In genomic region chr1:168653567-168653966, GRCh38 we compare ENCODE assay signal across 22 cellular contexts.
DNase-seq lines count a peak whose midpoint lies in the region; ATAC-seq, FAIRE-seq and TF ChIP-seq lines count a peak whose summit lies in the region.
"Had no signal": no experiment of that assay in that cellular context is flagged by ENCODE, and none has a peak within 500 bp of the region (broad histone marks: within the 10 kb centered on the region; RNA-seq: fewer than 3 reads in every experiment).

No MANE protein-coding gene starts in this region.

- CTCF ChIA-PET in activated CD4-positive, alpha-beta memory T cell treated with anti-CD3 and anti-CD28 coated beads for 36 hours (lab: Charles Lee) = no interaction called here

- H3K4me3 ChIP-seq in MG63 (no peak overlapping the region), astrocyte of the spinal cord (ENCODE audit: low read depth, low read length) (no peak overlapping the region)
- H3K4me3 ChIP-seq: left ventricle myocardium inferior, mucosa of descending colon, SK-N-MC, suprapubic skin, vagina had no signal

- no peaks in the 10 kb centered on the region for H3K36me3 ChIP-seq in MG63
- H3K36me3 ChIP-seq: left ventricle myocardium inferior, suprapubic skin, vagina had no signal

- no peaks in the 10 kb centered on the region for H3K36me3 Mint-ChIP-seq in activated CD4-positive, alpha-beta memory T cell treated with anti-CD3 and anti-CD28 coated beads for 36 hours

- intact Hi-C loops in Right ventricle myocardium superior (cut with DNase I) = no loop called here
- intact Hi-C loops in activated CD4-positive, alpha-beta memory T cell treated with anti-CD3 and anti-CD28 coated beads for 36 hours (cut with micrococcal nuclease) = no loop called here

- no peaks in the 10 kb centered on the region for H3K9me3 ChIP-seq in MG63
- H3K9me3 ChIP-seq: left ventricle myocardium inferior, mucosa of descending colon, suprapubic skin, vagina had no signal

- POLR2A ChIA-PET in activated CD4-positive, alpha-beta memory T cell treated with anti-CD3 and anti-CD28 coated beads for 36 hours (lab: Charles Lee) = no interaction called here

- no peak for FAIRE-seq in GM12891 (lab: Jason Lieb, UNC)
- FAIRE-seq: colon had no signal

- no peak for TF ChIP-seq CTCF in astrocyte of the spinal cord (IDR thresholded peaks at IDR 0.05; ENCODE audit: low read depth, low read length)

- H3K27me3 Mint-ChIP-seq in activated CD4-positive, alpha-beta memory T cell treated with anti-CD3 and anti-CD28 coated beads for 36 hours = peaks cover 4% of the 10 kb centered on the region

- in situ Hi-C loops in astrocyte of the spinal cord (cut with HindIII; ENCODE audit: low sequenced_read_pairs) = no loop called here

- no peaks in the 10 kb centered on the region for H3K27me3 ChIP-seq in MG63
- H3K27me3 ChIP-seq: suprapubic skin, vagina had no signal

- H3K4me1 Mint-ChIP-seq in activated CD4-positive, alpha-beta memory T cell treated with anti-CD3 and anti-CD28 coated beads for 36 hours (ENCODE audit: low read depth) = no peaks in the 10 kb centered on the region

- H3K4me3 Mint-ChIP-seq in activated CD4-positive, alpha-beta memory T cell treated with anti-CD3 and anti-CD28 coated beads for 36 hours = no peak overlapping the region
- H3K4me3 Mint-ChIP-seq: activated T-cell treated with anti-CD3 and anti-CD28 coated beads, Interleukin-2, amount 50 U/mL, for 4 hours; effector memory CD8-positive, alpha-beta T cell had no signal

- no peaks in the 10 kb centered on the region for H3K9me3 Mint-ChIP-seq in activated CD4-positive, alpha-beta memory T cell treated with anti-CD3 and anti-CD28 coated beads for 36 hours
- H3K9me3 Mint-ChIP-seq: activated T-cell treated with anti-CD3 and anti-CD28 coated beads, Interleukin-2, amount 50 U/mL, for 4 hours; effector memory CD8-positive, alpha-beta T cell had no signal

- H3K27ac Mint-ChIP-seq in activated CD4-positive, alpha-beta memory T cell treated with anti-CD3 and anti-CD28 coated beads for 36 hours = no peak overlapping the region
- H3K27ac Mint-ChIP-seq: effector memory CD8-positive, alpha-beta T cell had no signal

- TF ChIP-seq POLR2A in GM12891 (IDR thresholded peaks at IDR 0.05; ENCODE audit: low read depth, low read length) = no peak

- DNase-seq in A172 (ENCODE audit: low spot score) = peak; percentile 18
- peak; percentile 90 for DNase-seq in MG63
- DNase-seq in astrocyte of the spinal cord (ENCODE audit: low read depth, low spot score) = peak; percentile 66
- DNase-seq in kidney tubule cell (ENCODE audit: low spot score) = peak; percentile 26
- no peak for DNase-seq in Right ventricle myocardium superior
- DNase-seq in NOMO-1 treated with dmso at 0.1 percent for 144 hours (lab: John Stamatoyannopoulos, UW; ENCODE audit: unreplicated experiment) = no peak
- no peak for DNase-seq in activated CD4-positive, alpha-beta memory T cell treated with anti-CD3 and anti-CD28 coated beads for 36 hours
- no peak for DNase-seq in GM12891 (ENCODE audit: insufficient read length, low spot score)
- DNase-seq: 8988T; activated naive CD4-positive, alpha-beta T cell treated with Interleukin-2 at 50 U/mL for 16 hours; activated T-cell treated with anti-CD3 and anti-CD28 coated beads, Interleukin-2, amount 50 U/mL, for 4 hours; effector memory CD8-positive, alpha-beta T cell; GOT3; left ventricle myocardium inferior; mucosa of descending colon; NCI-H2171 treated with DMSO at 0.1 percent for 48 hours; NCI-H774; T1000 had no signal

- ATAC-seq in Right ventricle myocardium superior (ENCODE audit: poor library complexity) = no peak
- ATAC-seq: activated T-cell treated with anti-CD3 and anti-CD28 coated beads, Interleukin-2, amount 50 U/mL, for 4 hours; effector memory CD8-positive, alpha-beta T cell; mucosa of descending colon had no signal

TF ChIP-seq in GM12891, 5 proteins besides CTCF, POLR2A, EP300 and RAD21:
- TF ChIP-seq SPI1 (IDR thresholded peaks at IDR 0.05; ENCODE audit: low read depth, low read length) (no peak), POLR2AphosphoS5 (IDR thresholded peaks at IDR 0.05; ENCODE audit: low read depth, low read length) (no peak)

Comparison
In these comparisons a context has a peak if more than half of its experiments do, and no peak if none do; other contexts are left out.
1. DNase-seq: peak in A172 (single experiment), MG63 (single experiment), astrocyte of the spinal cord (single experiment) and kidney tubule cell (single experiment); none in Right ventricle myocardium superior (single experiment), NOMO-1 treated with dmso at 0.1 percent for 144 hours (single experiment), activated CD4-positive, alpha-beta memory T cell treated with anti-CD3 and anti-CD28 coated beads for 36 hours (single experiment) and GM12891 (single experiment).